1 cellular context compared by ENCODE assay signal in genomic region chr12:104520242-104520900, GRCh38.
TF ChIP-seq lines count a peak whose summit lies in the region.

No MANE protein-coding gene starts in this region.

TF ChIP-seq in GM12878, 131 proteins besides CTCF, POLR2A, EP300 and RAD21 (continued from another document):
- TF ChIP-seq PBX3 (IDR thresholded peaks at IDR 0.05; ENCODE audit: insufficient replicate concordance, low read depth, low read length) = no peak
- TF ChIP-seq SUZ12 (IDR thresholded peaks at IDR 0.05; ENCODE audit: unreplicated experiment) = no peak
- no peak for TF ChIP-seq IRF5 (IDR thresholded peaks at IDR 0.05; ENCODE audit: borderline replicate concordance)
- no peak for TF ChIP-seq SRF (IDR thresholded peaks at IDR 0.05; ENCODE audit: low read depth in 2 of 2, low read length in 2 of 2)
- peak; percentile 97 for TF ChIP-seq MEF2B (IDR thresholded peaks at IDR 0.05; ENCODE audit: partially characterized antibody, poor library complexity, severe bottlenecking)
- TF ChIP-seq MTA2 (IDR thresholded peaks at IDR 0.05; ENCODE audit: low read depth) = no peak
- peak; percentile 75 to 76 for TF ChIP-seq IKZF2 (IDR thresholded peaks at IDR 0.05)
- TF ChIP-seq ZNF687 (IDR thresholded peaks at IDR 0.05) = no peak
- no peak for TF ChIP-seq ATF2 (IDR thresholded peaks at IDR 0.05; ENCODE audit: low read length)
- TF ChIP-seq ZNF24 (IDR thresholded peaks at IDR 0.05) = no peak
- peak in 1 of 2 experiments; percentile 43; a peak in 1 of 4 replicates for TF ChIP-seq BHLHE40 (IDR thresholded peaks at IDR 0.05; ENCODE audit: borderline replicate concordance in 1 of 2, low read depth in 2 of 2, low read length in 1 of 2)
- 0 out of 2 replicates have a peak, but pooled peaks have one; percentile 34 for TF ChIP-seq IRF4 (IDR thresholded peaks at IDR 0.05; ENCODE audit: low read depth, low read length)
- TF ChIP-seq NBN (IDR thresholded peaks at IDR 0.05) = 0 out of 2 replicates have a peak, but pooled peaks have one; percentile 30
- TF ChIP-seq CEBPB (IDR thresholded peaks at IDR 0.05; ENCODE audit: borderline replicate concordance in 1 of 2, low read depth in 2 of 2, low read length in 2 of 2) = no peak
- TF ChIP-seq RELA (IDR thresholded peaks at IDR 0.05; ENCODE audit: borderline replicate concordance, partially characterized antibody) = peak; percentile 84
- TF ChIP-seq RELB (IDR thresholded peaks at IDR 0.05; ENCODE audit: low read depth) = peak; percentile 93
- TF ChIP-seq RUNX3 (IDR thresholded peaks at IDR 0.05; ENCODE audit: low read length) = peak; percentile 60; the same call in 1 of the 2 replicates
- no peak for TF ChIP-seq NR2C1 (IDR thresholded peaks at IDR 0.05)
- no peak for TF ChIP-seq ZBTB40 (IDR thresholded peaks at IDR 0.05; ENCODE audit: borderline replicate concordance)
- peak; percentile 30; the same call in 1 of the 2 replicates for TF ChIP-seq ZNF384 (IDR thresholded peaks at IDR 0.05; ENCODE audit: borderline replicate concordance, low read depth, low read length)
- no peak for TF ChIP-seq FOXM1 (IDR thresholded peaks at IDR 0.05; ENCODE audit: low read depth, low read length)
- TF ChIP-seq WRNIP1 (IDR thresholded peaks at IDR 0.05; ENCODE audit: borderline replicate concordance, low read depth, low read length) = no peak
- TF ChIP-seq FOS (IDR thresholded peaks at IDR 0.05; ENCODE audit: borderline replicate concordance, extremely low read depth, insufficient read length) = no peak
- TF ChIP-seq PRDM15 (CRISPR knock-in tag; IDR thresholded peaks at IDR 0.05) = no peak
- TF ChIP-seq RFX5 (IDR thresholded peaks at IDR 0.05; ENCODE audit: low read depth, low read length) = no peak
- TF ChIP-seq BCL3 (IDR thresholded peaks at IDR 0.05; ENCODE audit: borderline replicate concordance, insufficient read depth, low read depth, low read length, poor library complexity, severe bottlenecking) = no peak
- TF ChIP-seq ZSCAN29 (IDR thresholded peaks at IDR 0.05) = no peak
- peak; percentile 94 for TF ChIP-seq NR2F1 (conservative IDR thresholded peaks at IDR 0.05)
- TF ChIP-seq KDM1A (IDR thresholded peaks at IDR 0.05; ENCODE audit: borderline replicate concordance) = no peak
- TF ChIP-seq CREM (IDR thresholded peaks at IDR 0.05; ENCODE audit: low read depth) = no peak
- TF ChIP-seq CHD2 (IDR thresholded peaks at IDR 0.05; ENCODE audit: borderline replicate concordance, low read depth, low read length) = 0 out of 2 replicates have a peak, but pooled peaks have one; percentile 30
- no peak for TF ChIP-seq STAT3 (IDR thresholded peaks at IDR 0.05; ENCODE audit: low read depth, low read length)
- TF ChIP-seq SPI1 (IDR thresholded peaks at IDR 0.05; ENCODE audit: borderline replicate concordance, insufficient read depth, low read depth, low read length) = peak; percentile 16; the same call in 1 of the 2 replicates
- TF ChIP-seq SUPT20H (IDR thresholded peaks at IDR 0.05; ENCODE audit: borderline replicate concordance, control insufficient read depth, low read depth, low read length) = no peak
